Comparison of ENCODE assay signal across 1 cellular context in genomic region chr17:7035591-7036368, GRCh38.
TF ChIP-seq lines count a peak whose summit lies in the region.

Gene SLC16A13, plus strand, starts transcription at chr17:7036015. Its CDS starts 368 bp downstream, at chr17:7036383.

TF ChIP-seq in HepG2, 621 proteins besides CTCF, POLR2A, EP300 and RAD21 (continued from another document and continues in another):
- TF ChIP-seq, protein P1, sequence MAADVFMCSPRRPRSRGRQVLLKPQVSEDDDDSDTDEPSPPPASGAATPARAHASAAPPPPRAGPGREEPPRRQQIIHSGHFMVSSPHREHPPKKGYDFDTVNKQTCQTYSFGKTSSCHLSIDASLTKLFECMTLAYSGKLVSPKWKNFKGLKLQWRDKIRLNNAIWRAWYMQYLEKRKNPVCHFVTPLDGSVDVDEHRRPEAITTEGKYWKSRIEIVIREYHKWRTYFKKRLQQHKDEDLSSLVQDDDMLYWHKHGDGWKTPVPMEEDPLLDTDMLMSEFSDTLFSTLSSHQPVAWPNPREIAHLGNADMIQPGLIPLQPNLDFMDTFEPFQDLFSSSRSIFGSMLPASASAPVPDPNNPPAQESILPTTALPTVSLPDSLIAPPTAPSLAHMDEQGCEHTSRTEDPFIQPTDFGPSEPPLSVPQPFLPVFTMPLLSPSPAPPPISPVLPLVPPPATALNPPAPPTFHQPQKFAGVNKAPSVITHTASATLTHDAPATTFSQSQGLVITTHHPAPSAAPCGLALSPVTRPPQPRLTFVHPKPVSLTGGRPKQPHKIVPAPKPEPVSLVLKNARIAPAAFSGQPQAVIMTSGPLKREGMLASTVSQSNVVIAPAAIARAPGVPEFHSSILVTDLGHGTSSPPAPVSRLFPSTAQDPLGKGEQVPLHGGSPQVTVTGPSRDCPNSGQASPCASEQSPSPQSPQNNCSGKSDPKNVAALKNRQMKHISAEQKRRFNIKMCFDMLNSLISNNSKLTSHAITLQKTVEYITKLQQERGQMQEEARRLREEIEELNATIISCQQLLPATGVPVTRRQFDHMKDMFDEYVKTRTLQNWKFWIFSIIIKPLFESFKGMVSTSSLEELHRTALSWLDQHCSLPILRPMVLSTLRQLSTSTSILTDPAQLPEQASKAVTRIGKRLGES (CRISPR knock-in tag; IDR thresholded peaks at IDR 0.05; ENCODE audit: borderline replicate concordance), result no peak
- TF ChIP-seq LCORL (IDR thresholded peaks at IDR 0.05) (no peak), LCORL (CRISPR knock-in tag; IDR thresholded peaks at IDR 0.05) (peak; percentile 53), CREB1 (IDR thresholded peaks at IDR 0.05) (no peak; the same call in 1 of the 2 replicates), CREB1 (CRISPR knock-in tag; IDR thresholded peaks at IDR 0.05) (peak; percentile 60; the same call in 1 of the 2 replicates), SP1 (IDR thresholded peaks at IDR 0.05) (no peak), SP1 (CRISPR knock-in tag; IDR thresholded peaks at IDR 0.05) (peak; percentile 13; the same call in 1 of the 2 replicates), ELF3 (CRISPR knock-in tag; IDR thresholded peaks at IDR 0.05) (peak; percentile 86), ZNF652 (CRISPR knock-in tag; IDR thresholded peaks at IDR 0.05; ENCODE audit: borderline replicate concordance, low read depth) (no peak), ZFP36L2 (CRISPR knock-in tag; IDR thresholded peaks at IDR 0.05) (no peak), ZNF331 (CRISPR knock-in tag; IDR thresholded peaks at IDR 0.05) (peak; percentile 33; the same call in 1 of the 2 replicates), NCOA1 (CRISPR knock-in tag; IDR thresholded peaks at IDR 0.05) (no peak), ZNF180 (CRISPR knock-in tag; IDR thresholded peaks at IDR 0.05; ENCODE audit: borderline replicate concordance, low read depth) (no peak), MAFG (CRISPR knock-in tag; IDR thresholded peaks at IDR 0.05) (no peak), ARNT (IDR thresholded peaks at IDR 0.05) (no peak), ATF3 (CRISPR knock-in tag; IDR thresholded peaks at IDR 0.05) (no peak), ZFP62 (CRISPR knock-in tag; IDR thresholded peaks at IDR 0.05) (no peak), ZKSCAN1 (IDR thresholded peaks at IDR 0.05; ENCODE audit: low read length) (no peak), KAT8 (CRISPR knock-in tag; IDR thresholded peaks at IDR 0.05) (peak; percentile 81; the same call in 1 of the 2 replicates), ZNF558 (CRISPR knock-in tag; IDR thresholded peaks at IDR 0.05; ENCODE audit: borderline replicate concordance) (peak; percentile 79; the same call in 1 of the 2 replicates), GABPA (IDR thresholded peaks at IDR 0.05; ENCODE audit: low read depth, low read length) (peak; percentile 19; the same call in 1 of the 2 replicates), GABPA (CRISPR knock-in tag; IDR thresholded peaks at IDR 0.05; ENCODE audit: low read depth) (peak; percentile 49; the same call in 1 of the 2 replicates), ZNF891 (CRISPR knock-in tag; IDR thresholded peaks at IDR 0.05) (0 out of 2 replicates have a peak, but pooled peaks have one; percentile 2), ZFY (CRISPR knock-in tag; IDR thresholded peaks at IDR 0.05) (peak; percentile 83), ZNF333 (CRISPR knock-in tag; IDR thresholded peaks at IDR 0.05; ENCODE audit: borderline replicate concordance) (0 out of 2 replicates have a peak, but pooled peaks have one; percentile 10), ZNF30 (CRISPR knock-in tag; IDR thresholded peaks at IDR 0.05) (no peak), ZNF773 (CRISPR knock-in tag; IDR thresholded peaks at IDR 0.05; ENCODE audit: borderline replicate concordance) (no peak), ZNF274 (CRISPR knock-in tag; IDR thresholded peaks at IDR 0.05) (peak; percentile 48; the same call in 1 of the 2 replicates), ZNF362 (CRISPR knock-in tag; IDR thresholded peaks at IDR 0.05; ENCODE audit: borderline replicate concordance) (no peak), ZNF441 (CRISPR knock-in tag; IDR thresholded peaks at IDR 0.05; ENCODE audit: borderline replicate concordance) (0 out of 2 replicates have a peak, but pooled peaks have one; percentile 38), ELF4 (CRISPR knock-in tag; IDR thresholded peaks at IDR 0.05; ENCODE audit: borderline replicate concordance) (peak; percentile 82; the same call in 1 of the 2 replicates), PAWR (CRISPR knock-in tag; IDR thresholded peaks at IDR 0.05; ENCODE audit: borderline replicate concordance) (no peak), MED8 (CRISPR knock-in tag; IDR thresholded peaks at IDR 0.05; ENCODE audit: insufficient replicate concordance) (no peak), RAD51 (IDR thresholded peaks at IDR 0.05; ENCODE audit: borderline replicate concordance) (peak; percentile 87), FOXP4 (CRISPR knock-in tag; IDR thresholded peaks at IDR 0.05) (no peak), TSC22D2 (CRISPR knock-in tag; IDR thresholded peaks at IDR 0.05; ENCODE audit: borderline replicate concordance) (peak; percentile 75; the same call in 1 of the 2 replicates), TAF1 (CRISPR knock-in tag; IDR thresholded peaks at IDR 0.05) (peak; percentile 85), FOSL2 (CRISPR knock-in tag; IDR thresholded peaks at IDR 0.05) (peak; percentile 51), GATA4 (IDR thresholded peaks at IDR 0.05; ENCODE audit: borderline replicate concordance, low read depth) (peak; percentile 70; the same call in 1 of the 2 replicates), ERF (CRISPR knock-in tag; IDR thresholded peaks at IDR 0.05) (peak; percentile 53)
- TF ChIP-seq, protein P2, sequence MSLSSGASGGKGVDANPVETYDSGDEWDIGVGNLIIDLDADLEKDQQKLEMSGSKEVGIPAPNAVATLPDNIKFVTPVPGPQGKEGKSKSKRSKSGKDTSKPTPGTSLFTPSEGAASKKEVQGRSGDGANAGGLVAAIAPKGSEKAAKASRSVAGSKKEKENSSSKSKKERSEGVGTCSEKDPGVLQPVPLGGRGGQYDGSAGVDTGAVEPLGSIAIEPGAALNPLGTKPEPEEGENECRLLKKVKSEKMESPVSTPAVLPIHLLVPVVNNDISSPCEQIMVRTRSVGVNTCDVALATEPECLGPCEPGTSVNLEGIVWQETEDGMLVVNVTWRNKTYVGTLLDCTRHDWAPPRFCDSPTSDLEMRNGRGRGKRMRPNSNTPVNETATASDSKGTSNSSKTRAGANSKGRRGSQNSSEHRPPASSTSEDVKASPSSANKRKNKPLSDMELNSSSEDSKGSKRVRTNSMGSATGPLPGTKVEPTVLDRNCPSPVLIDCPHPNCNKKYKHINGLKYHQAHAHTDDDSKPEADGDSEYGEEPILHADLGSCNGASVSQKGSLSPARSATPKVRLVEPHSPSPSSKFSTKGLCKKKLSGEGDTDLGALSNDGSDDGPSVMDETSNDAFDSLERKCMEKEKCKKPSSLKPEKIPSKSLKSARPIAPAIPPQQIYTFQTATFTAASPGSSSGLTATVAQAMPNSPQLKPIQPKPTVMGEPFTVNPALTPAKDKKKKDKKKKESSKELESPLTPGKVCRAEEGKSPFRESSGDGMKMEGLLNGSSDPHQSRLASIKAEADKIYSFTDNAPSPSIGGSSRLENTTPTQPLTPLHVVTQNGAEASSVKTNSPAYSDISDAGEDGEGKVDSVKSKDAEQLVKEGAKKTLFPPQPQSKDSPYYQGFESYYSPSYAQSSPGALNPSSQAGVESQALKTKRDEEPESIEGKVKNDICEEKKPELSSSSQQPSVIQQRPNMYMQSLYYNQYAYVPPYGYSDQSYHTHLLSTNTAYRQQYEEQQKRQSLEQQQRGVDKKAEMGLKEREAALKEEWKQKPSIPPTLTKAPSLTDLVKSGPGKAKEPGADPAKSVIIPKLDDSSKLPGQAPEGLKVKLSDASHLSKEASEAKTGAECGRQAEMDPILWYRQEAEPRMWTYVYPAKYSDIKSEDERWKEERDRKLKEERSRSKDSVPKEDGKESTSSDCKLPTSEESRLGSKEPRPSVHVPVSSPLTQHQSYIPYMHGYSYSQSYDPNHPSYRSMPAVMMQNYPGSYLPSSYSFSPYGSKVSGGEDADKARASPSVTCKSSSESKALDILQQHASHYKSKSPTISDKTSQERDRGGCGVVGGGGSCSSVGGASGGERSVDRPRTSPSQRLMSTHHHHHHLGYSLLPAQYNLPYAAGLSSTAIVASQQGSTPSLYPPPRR (CRISPR knock-in tag; IDR thresholded peaks at IDR 0.05; ENCODE audit: borderline replicate concordance), result 0 out of 2 replicates have a peak, but pooled peaks have one; percentile 9
- TF ChIP-seq, protein P3, sequence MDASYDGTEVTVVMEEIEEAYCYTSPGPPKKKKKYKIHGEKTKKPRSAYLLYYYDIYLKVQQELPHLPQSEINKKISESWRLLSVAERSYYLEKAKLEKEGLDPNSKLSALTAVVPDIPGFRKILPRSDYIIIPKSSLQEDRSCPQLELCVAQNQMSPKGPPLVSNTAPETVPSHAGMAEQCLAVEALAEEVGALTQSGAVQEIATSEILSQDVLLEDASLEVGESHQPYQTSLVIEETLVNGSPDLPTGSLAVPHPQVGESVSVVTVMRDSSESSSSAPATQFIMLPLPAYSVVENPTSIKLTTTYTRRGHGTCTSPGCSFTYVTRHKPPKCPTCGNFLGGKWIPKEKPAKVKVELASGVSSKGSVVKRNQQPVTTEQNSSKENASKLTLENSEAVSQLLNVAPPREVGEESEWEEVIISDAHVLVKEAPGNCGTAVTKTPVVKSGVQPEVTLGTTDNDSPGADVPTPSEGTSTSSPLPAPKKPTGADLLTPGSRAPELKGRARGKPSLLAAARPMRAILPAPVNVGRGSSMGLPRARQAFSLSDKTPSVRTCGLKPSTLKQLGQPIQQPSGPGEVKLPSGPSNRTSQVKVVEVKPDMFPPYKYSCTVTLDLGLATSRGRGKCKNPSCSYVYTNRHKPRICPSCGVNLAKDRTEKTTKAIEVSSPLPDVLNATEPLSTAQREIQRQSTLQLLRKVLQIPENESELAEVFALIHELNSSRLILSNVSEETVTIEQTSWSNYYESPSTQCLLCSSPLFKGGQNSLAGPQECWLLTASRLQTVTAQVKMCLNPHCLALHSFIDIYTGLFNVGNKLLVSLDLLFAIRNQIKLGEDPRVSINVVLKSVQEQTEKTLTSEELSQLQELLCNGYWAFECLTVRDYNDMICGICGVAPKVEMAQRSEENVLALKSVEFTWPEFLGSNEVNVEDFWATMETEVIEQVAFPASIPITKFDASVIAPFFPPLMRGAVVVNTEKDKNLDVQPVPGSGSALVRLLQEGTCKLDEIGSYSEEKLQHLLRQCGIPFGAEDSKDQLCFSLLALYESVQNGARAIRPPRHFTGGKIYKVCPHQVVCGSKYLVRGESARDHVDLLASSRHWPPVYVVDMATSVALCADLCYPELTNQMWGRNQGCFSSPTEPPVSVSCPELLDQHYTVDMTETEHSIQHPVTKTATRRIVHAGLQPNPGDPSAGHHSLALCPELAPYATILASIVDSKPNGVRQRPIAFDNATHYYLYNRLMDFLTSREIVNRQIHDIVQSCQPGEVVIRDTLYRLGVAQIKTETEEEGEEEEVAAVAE (CRISPR knock-in tag; IDR thresholded peaks at IDR 0.05; ENCODE audit: borderline replicate concordance), result peak; percentile 9; the same call in 1 of the 2 replicates
- TF ChIP-seq, protein P4, sequence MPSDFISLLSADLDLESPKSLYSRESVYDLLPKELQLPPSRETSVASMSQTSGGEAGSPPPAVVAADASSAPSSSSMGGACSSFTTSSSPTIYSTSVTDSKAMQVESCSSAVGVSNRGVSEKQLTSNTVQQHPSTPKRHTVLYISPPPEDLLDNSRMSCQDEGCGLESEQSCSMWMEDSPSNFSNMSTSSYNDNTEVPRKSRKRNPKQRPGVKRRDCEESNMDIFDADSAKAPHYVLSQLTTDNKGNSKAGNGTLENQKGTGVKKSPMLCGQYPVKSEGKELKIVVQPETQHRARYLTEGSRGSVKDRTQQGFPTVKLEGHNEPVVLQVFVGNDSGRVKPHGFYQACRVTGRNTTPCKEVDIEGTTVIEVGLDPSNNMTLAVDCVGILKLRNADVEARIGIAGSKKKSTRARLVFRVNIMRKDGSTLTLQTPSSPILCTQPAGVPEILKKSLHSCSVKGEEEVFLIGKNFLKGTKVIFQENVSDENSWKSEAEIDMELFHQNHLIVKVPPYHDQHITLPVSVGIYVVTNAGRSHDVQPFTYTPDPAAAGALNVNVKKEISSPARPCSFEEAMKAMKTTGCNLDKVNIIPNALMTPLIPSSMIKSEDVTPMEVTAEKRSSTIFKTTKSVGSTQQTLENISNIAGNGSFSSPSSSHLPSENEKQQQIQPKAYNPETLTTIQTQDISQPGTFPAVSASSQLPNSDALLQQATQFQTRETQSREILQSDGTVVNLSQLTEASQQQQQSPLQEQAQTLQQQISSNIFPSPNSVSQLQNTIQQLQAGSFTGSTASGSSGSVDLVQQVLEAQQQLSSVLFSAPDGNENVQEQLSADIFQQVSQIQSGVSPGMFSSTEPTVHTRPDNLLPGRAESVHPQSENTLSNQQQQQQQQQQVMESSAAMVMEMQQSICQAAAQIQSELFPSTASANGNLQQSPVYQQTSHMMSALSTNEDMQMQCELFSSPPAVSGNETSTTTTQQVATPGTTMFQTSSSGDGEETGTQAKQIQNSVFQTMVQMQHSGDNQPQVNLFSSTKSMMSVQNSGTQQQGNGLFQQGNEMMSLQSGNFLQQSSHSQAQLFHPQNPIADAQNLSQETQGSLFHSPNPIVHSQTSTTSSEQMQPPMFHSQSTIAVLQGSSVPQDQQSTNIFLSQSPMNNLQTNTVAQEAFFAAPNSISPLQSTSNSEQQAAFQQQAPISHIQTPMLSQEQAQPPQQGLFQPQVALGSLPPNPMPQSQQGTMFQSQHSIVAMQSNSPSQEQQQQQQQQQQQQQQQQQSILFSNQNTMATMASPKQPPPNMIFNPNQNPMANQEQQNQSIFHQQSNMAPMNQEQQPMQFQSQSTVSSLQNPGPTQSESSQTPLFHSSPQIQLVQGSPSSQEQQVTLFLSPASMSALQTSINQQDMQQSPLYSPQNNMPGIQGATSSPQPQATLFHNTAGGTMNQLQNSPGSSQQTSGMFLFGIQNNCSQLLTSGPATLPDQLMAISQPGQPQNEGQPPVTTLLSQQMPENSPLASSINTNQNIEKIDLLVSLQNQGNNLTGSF (CRISPR knock-in tag; IDR thresholded peaks at IDR 0.05), result no peak
